Comparison of ENCODE assay signal across 15 cellular contexts in genomic region chr4:110296892-110297291, GRCh38.
DNase-seq lines count a peak whose midpoint lies in the region; ATAC-seq, FAIRE-seq and TF ChIP-seq lines count a peak whose summit lies in the region.
"Had no signal": no experiment of that assay in that cellular context is flagged by ENCODE, and none has a peak within 500 bp of the region (broad histone marks: within the 10 kb centered on the region; RNA-seq: fewer than 3 reads in every experiment).

No MANE protein-coding gene starts in this region.

- H3K4me2 ChIP-seq in OCI-LY3 (ENCODE audit: low read length) (peak overlapping the region; percentile 29), HepG2 (ENCODE audit: low read depth, low read length) (no peak overlapping the region)

- H4K20me1 ChIP-seq in OCI-LY3 (ENCODE audit: insufficient read depth, low read length) (no peaks in the 10 kb centered on the region), HepG2 (ENCODE audit: insufficient read depth, low read length) (no peaks in the 10 kb centered on the region)

- H3K4me3 ChIP-seq in OCI-LY3 (ENCODE audit: low read length): no peak overlapping the region
- H3K4me3 ChIP-seq in HepG2 (replicated peaks in 1 of 3; ENCODE audit: insufficient read depth in 1 of 3, low read depth in 2 of 3, low read length in 3 of 3): no peak overlapping the region
- H3K4me3 ChIP-seq: SK-N-MC, vagina had no signal

- no peak overlapping the region for H2AFZ ChIP-seq in OCI-LY3 (ENCODE audit: low read depth, low read length)
- H2AFZ ChIP-seq in HepG2 (ENCODE audit: low read length): no peak overlapping the region

- in situ Hi-C loops in HepG2 (cut with HindIII; ENCODE audit: extremely low pct_ligation_motif_present, low pct_unique_long_range_greater_than_20kb): no loop called here

- H3K9me3 ChIP-seq in OCI-LY3 (ENCODE audit: insufficient read depth, low read length): no peaks in the 10 kb centered on the region
- H3K9me3 ChIP-seq in HepG2 (ENCODE audit: low read length): no peaks in the 10 kb centered on the region
- H3K9me3 ChIP-seq: vagina had no signal

- BruUV-seq in HepG2 (replicated peaks; lab: Mats Ljungman, UMichigan): no TSS peak

- H3K9ac ChIP-seq in OCI-LY3 (ENCODE audit: low read length) (no peak overlapping the region), HepG2 (ENCODE audit: insufficient read depth, low read depth, low read length) (no peak overlapping the region)

- 18% methylated on average over 2 of the region's 2 CpGs for WGBS in HepG2 (ENCODE audit: low lambda C conversion rate)

- TF ChIP-seq EP300 in HepG2 (IDR thresholded peaks at IDR 0.05; ENCODE audit: low read depth in 2 of 2, low read length in 2 of 2) (no peak), HepG2 (CRISPR knock-in tag; IDR thresholded peaks at IDR 0.05; ENCODE audit: borderline replicate concordance) (no peak)

- TF ChIP-seq POLR2A in HepG2 (IDR thresholded peaks at IDR 0.05; ENCODE audit: insufficient read depth in 1 of 2, low read depth in 2 of 2, low read length in 2 of 2): no peak

- DNase-seq in KG1 (lab: John Stamatoyannopoulos, UW): no peak
- no peak for DNase-seq in HepG2 (ENCODE audit: low spot score)
- no peak for DNase-seq in NCI-H2107 (lab: John Stamatoyannopoulos, UW)
- no peak for DNase-seq in activated CD4-positive, alpha-beta T cell treated with anti-CD3 and anti-CD28 coated beads, Interleukin-2, amount 50 U/mL, for 1 hour
- DNase-seq: activated naive CD4-positive, alpha-beta T cell; CD4-positive, alpha-beta T cell; MV-4-11; naive thymus-derived CD4-positive, alpha-beta T cell; NCI-H524 treated with DMSO at 0.1 percent for 48 hours had no signal

- H3K27me3 ChIP-seq in OCI-LY3 (ENCODE audit: low read depth, low read length) (peaks cover 12% of the 10 kb centered on the region), HepG2 (ENCODE audit: control insufficient read depth in 1 of 2, insufficient read depth in 2 of 2, low read length in 2 of 2) (no peaks in the 10 kb centered on the region)
- H3K27me3 ChIP-seq: vagina had no signal

- peak; percentile 95 for ATAC-seq in GM18520 (IDR thresholded peaks at IDR 0.05; ENCODE audit: unreplicated experiment)
- ATAC-seq in GM21381 (IDR thresholded peaks at IDR 0.05; ENCODE audit: unreplicated experiment): peak; percentile 81
- peak; percentile 47 for ATAC-seq in HG02970 (IDR thresholded peaks at IDR 0.05; ENCODE audit: low FRiP score, unreplicated experiment)
- no peak for ATAC-seq in HepG2
- ATAC-seq: naive thymus-derived CD4-positive, alpha-beta T cell had no signal

- H3K36me3 ChIP-seq in OCI-LY3 (replicated peaks; ENCODE audit: low read depth, low read length) (no peaks in the 10 kb centered on the region), HepG2 (replicated peaks in 1 of 2; ENCODE audit: control insufficient read depth in 1 of 2, insufficient read depth in 2 of 2, low read length in 2 of 2) (no peaks in the 10 kb centered on the region)
- H3K36me3 ChIP-seq: vagina had no signal

- FAIRE-seq in HepG2 (lab: Jason Lieb, UNC): no peak

- CTCF ChIA-PET in HepG2 (lab: Yijun Ruan, JAX; ENCODE audit: low intra/inter-chr PET ratio, low total read pairs): no interaction called here

- TF ChIP-seq RAD21 in HepG2 (CRISPR knock-in tag; IDR thresholded peaks at IDR 0.05): no peak

- POLR2A ChIA-PET in HepG2 (lab: Yijun Ruan, JAX): no interaction called here

- H3K4me1 ChIP-seq in OCI-LY3 (ENCODE audit: low read length): peaks cover 6% of the 10 kb centered on the region
- no peaks in the 10 kb centered on the region for H3K4me1 ChIP-seq in HepG2 (ENCODE audit: insufficient read depth, low read length)
- H3K4me1 ChIP-seq: vagina had no signal

- no peak overlapping the region for H3K27ac ChIP-seq in OCI-LY3 (ENCODE audit: low read length)
- no peak overlapping the region for H3K27ac ChIP-seq in HepG2 (ENCODE audit: extremely low read length, insufficient read depth, low read length)
- H3K27ac ChIP-seq: SK-N-MC, vagina had no signal

- no peak for TF ChIP-seq CTCF in OCI-LY3 (IDR thresholded peaks at IDR 0.05; ENCODE audit: low read depth, low read length)
- TF ChIP-seq CTCF in HepG2 (CRISPR knock-in tag; IDR thresholded peaks at IDR 0.05): no peak

- H3K79me2 ChIP-seq in OCI-LY3 (ENCODE audit: low read length) (no peaks in the 10 kb centered on the region), HepG2 (ENCODE audit: insufficient read depth, low read length) (no peaks in the 10 kb centered on the region)

- intact Hi-C loops in HepG2 (cut with micrococcal nuclease; ENCODE audit: unreplicated experiment): no loop called here

TF ChIP-seq in HepG2, 621 proteins besides CTCF, POLR2A, EP300 and RAD21:
- TF ChIP-seq PAX8 (CRISPR knock-in tag; IDR thresholded peaks at IDR 0.05; ENCODE audit: borderline replicate concordance): no peak
- no peak for TF ChIP-seq UBTF (CRISPR knock-in tag; IDR thresholded peaks at IDR 0.05)
- no peak for TF ChIP-seq FOXP1 (IDR thresholded peaks at IDR 0.05)
- no peak for TF ChIP-seq FOXP1 (CRISPR knock-in tag; IDR thresholded peaks at IDR 0.05)
- no peak for TF ChIP-seq ZNF547 (CRISPR knock-in tag; IDR thresholded peaks at IDR 0.05)
- TF ChIP-seq ZNF709 (CRISPR knock-in tag; IDR thresholded peaks at IDR 0.05): no peak
- TF ChIP-seq EEA1 (CRISPR knock-in tag; IDR thresholded peaks at IDR 0.05; ENCODE audit: borderline replicate concordance): no peak
- no peak for TF ChIP-seq RBM39 (IDR thresholded peaks at IDR 0.05; ENCODE audit: low read depth, low read length, poor library complexity, severe bottlenecking)
- TF ChIP-seq ZNF839 (CRISPR knock-in tag; IDR thresholded peaks at IDR 0.05; ENCODE audit: borderline replicate concordance): no peak
- TF ChIP-seq GABPB1 (CRISPR knock-in tag; IDR thresholded peaks at IDR 0.05): no peak
- no peak for TF ChIP-seq ATF1 (CRISPR knock-in tag; IDR thresholded peaks at IDR 0.05)
- no peak for TF ChIP-seq ZNF326 (CRISPR knock-in tag; IDR thresholded peaks at IDR 0.05; ENCODE audit: borderline replicate concordance)
- no peak for TF ChIP-seq REXO4 (CRISPR knock-in tag; IDR thresholded peaks at IDR 0.05; ENCODE audit: borderline replicate concordance)
- TF ChIP-seq PATZ1 (CRISPR knock-in tag; IDR thresholded peaks at IDR 0.05): no peak
- TF ChIP-seq PBX2 (CRISPR knock-in tag; IDR thresholded peaks at IDR 0.05): no peak
- TF ChIP-seq GABPA (IDR thresholded peaks at IDR 0.05; ENCODE audit: low read depth, low read length): no peak
- TF ChIP-seq GABPA (CRISPR knock-in tag; IDR thresholded peaks at IDR 0.05; ENCODE audit: low read depth): no peak
- TF ChIP-seq CEBPG (CRISPR knock-in tag; IDR thresholded peaks at IDR 0.05): no peak
- no peak for TF ChIP-seq ZBTB25 (CRISPR knock-in tag; IDR thresholded peaks at IDR 0.05)
- TF ChIP-seq MAFF (IDR thresholded peaks at IDR 0.05; ENCODE audit: low read depth, low read length): no peak
- TF ChIP-seq ZNF12 (CRISPR knock-in tag; IDR thresholded peaks at IDR 0.05): no peak
